Comparison of ENCODE assay signal across 8 cellular contexts in genomic region chr12:93571854-93572711, GRCh38. TPM values are rescaled to one million over a fixed set of nuclear protein-coding genes. Genes with fewer than 3 reads are reported as not detected.
A peak's percentile ranks its signal among the peaks of the same experiment; 100 is the strongest.
DNase-seq lines count a peak whose midpoint lies in the region; ATAC-seq, FAIRE-seq and TF ChIP-seq lines count a peak whose summit lies in the region.

A gene with protein sequence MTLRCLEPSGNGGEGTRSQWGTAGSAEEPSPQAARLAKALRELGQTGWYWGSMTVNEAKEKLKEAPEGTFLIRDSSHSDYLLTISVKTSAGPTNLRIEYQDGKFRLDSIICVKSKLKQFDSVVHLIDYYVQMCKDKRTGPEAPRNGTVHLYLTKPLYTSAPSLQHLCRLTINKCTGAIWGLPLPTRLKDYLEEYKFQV (plus strand): TSS chr12:93572675. CDS start chr12:93572898, 223 bp downstream.

- no peak for TF ChIP-seq RAD21 in HepG2 (CRISPR knock-in tag; IDR thresholded peaks at IDR 0.05)

- H3K27me3 ChIP-seq in HepG2 (ENCODE audit: control insufficient read depth in 1 of 2, insufficient read depth in 2 of 2, low read length in 2 of 2): peaks cover 3 to 24% of the 10 kb centered on the region in 2 experiments; a peak in 4 of 5 replicates

- no peaks in the 10 kb centered on the region for H3K9me3 ChIP-seq in ES-I3 (ENCODE audit: control insufficient read depth, insufficient read depth, low read length)
- no peaks in the 10 kb centered on the region for H3K9me3 ChIP-seq in HepG2 (ENCODE audit: low read length)

- no peak for FAIRE-seq in HepG2 (lab: Jason Lieb, UNC)

- H3K4me2 ChIP-seq in HepG2 (ENCODE audit: low read depth, low read length): peak within 1 kb of the TSS; percentile 97

- H3K79me2 ChIP-seq in HepG2 (ENCODE audit: insufficient read depth, low read length): no peaks in the 10 kb centered on the region

- H3K4me3 ChIP-seq in HepG2 (replicated peaks in 1 of 3; ENCODE audit: insufficient read depth in 1 of 3, low read depth in 2 of 3, low read length in 3 of 3): peak within 1 kb of the TSS; percentile 64 to 81 (median 71); a peak in 3 of 6 replicates

- intact Hi-C loops in HepG2 (cut with micrococcal nuclease; ENCODE audit: unreplicated experiment): loop anchor here (2.0 kb wide), 1 partner anchor 91 kb away; no protein-coding TSS in a partner anchor

- TF ChIP-seq EP300 in HepG2 (IDR thresholded peaks at IDR 0.05; ENCODE audit: low read depth in 2 of 2, low read length in 2 of 2) (no peak), HepG2 (CRISPR knock-in tag; IDR thresholded peaks at IDR 0.05; ENCODE audit: borderline replicate concordance) (no peak)

- 54% methylated on average over 27 of the region's 71 CpGs for WGBS in HepG2 (ENCODE audit: low lambda C conversion rate)

- CTCF ChIA-PET in HepG2 (lab: Yijun Ruan, JAX; ENCODE audit: low intra/inter-chr PET ratio, low total read pairs): no interaction called here

- in situ Hi-C loops in HepG2 (cut with HindIII; ENCODE audit: extremely low pct_ligation_motif_present, low pct_unique_long_range_greater_than_20kb): loop anchor here (5.0 kb wide), 2 partner anchors 170 to 530 kb away; no protein-coding TSS in a partner anchor

- H3K4me1 ChIP-seq in ES-I3 (ENCODE audit: insufficient read depth, low read length) (peaks cover 15% of the 10 kb centered on the region), HepG2 (ENCODE audit: insufficient read depth, low read length) (peaks cover 18% of the 10 kb centered on the region)

- no TSS peak for BruUV-seq in HepG2 (replicated peaks; lab: Mats Ljungman, UMichigan)

- no peak within 1 kb of the TSS for H2AFZ ChIP-seq in HepG2 (ENCODE audit: low read length)

- peak within 1 kb of the TSS; percentile 82 for H3K9ac ChIP-seq in ES-I3 (ENCODE audit: low read depth, low read length)
- no peak within 1 kb of the TSS; the same call in 1 of the 2 replicates for H3K9ac ChIP-seq in HepG2 (ENCODE audit: insufficient read depth, low read depth, low read length)

- POLR2A ChIA-PET in HepG2 (lab: Yijun Ruan, JAX): no interaction called here

- no peak for TF ChIP-seq POLR2A in HepG2 (IDR thresholded peaks at IDR 0.05; ENCODE audit: insufficient read depth in 1 of 2, low read depth in 2 of 2, low read length in 2 of 2)

- peaks cover 10% of the 10 kb centered on the region for H3K36me3 ChIP-seq in ES-I3 (ENCODE audit: insufficient read depth, low read length)
- H3K36me3 ChIP-seq in HepG2 (replicated peaks in 1 of 2; ENCODE audit: control insufficient read depth in 1 of 2, insufficient read depth in 2 of 2, low read length in 2 of 2): no peaks in the 10 kb centered on the region

- peak within 1 kb of the TSS; percentile 19 for H3K27ac ChIP-seq in cingulate gyrus (ENCODE audit: low read depth, low read length)
- no peak within 1 kb of the TSS for H3K27ac ChIP-seq in HepG2 (ENCODE audit: extremely low read length, insufficient read depth, low read length)

- ATAC-seq in HG03439 (IDR thresholded peaks at IDR 0.05; ENCODE audit: unreplicated experiment) (peak; percentile 8), HepG2 (peak; percentile 17), esophagus mucosa (no peak), HG03469 (IDR thresholded peaks at IDR 0.05; ENCODE audit: unreplicated experiment) (no peak)

- DNase-seq in T-helper 9 cell (peak; percentile 32), HepG2 (ENCODE audit: low spot score) (no peak)
- DNase-seq in stimulated activated CD8-positive, alpha-beta memory T cell treated with anti-CD3 and anti-CD28 coated beads, Interleukin-4, amount 100 ng/mL, for 48 hours: peak; percentile 42

- no peaks in the 10 kb centered on the region for H4K20me1 ChIP-seq in HepG2 (ENCODE audit: insufficient read depth, low read length)

- no peak for TF ChIP-seq CTCF in HepG2 (CRISPR knock-in tag; IDR thresholded peaks at IDR 0.05)

TF ChIP-seq in HepG2, 621 proteins besides CTCF, POLR2A, EP300 and RAD21 (continues in another document):
- TF ChIP-seq, protein P1, sequence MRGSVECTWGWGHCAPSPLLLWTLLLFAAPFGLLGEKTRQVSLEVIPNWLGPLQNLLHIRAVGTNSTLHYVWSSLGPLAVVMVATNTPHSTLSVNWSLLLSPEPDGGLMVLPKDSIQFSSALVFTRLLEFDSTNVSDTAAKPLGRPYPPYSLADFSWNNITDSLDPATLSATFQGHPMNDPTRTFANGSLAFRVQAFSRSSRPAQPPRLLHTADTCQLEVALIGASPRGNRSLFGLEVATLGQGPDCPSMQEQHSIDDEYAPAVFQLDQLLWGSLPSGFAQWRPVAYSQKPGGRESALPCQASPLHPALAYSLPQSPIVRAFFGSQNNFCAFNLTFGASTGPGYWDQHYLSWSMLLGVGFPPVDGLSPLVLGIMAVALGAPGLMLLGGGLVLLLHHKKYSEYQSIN (CRISPR knock-in tag; IDR thresholded peaks at IDR 0.05; ENCODE audit: borderline replicate concordance): no peak
- TF ChIP-seq STAG1 (CRISPR knock-in tag; IDR thresholded peaks at IDR 0.05): no peak
- no peak for TF ChIP-seq SATB2 (CRISPR knock-in tag; IDR thresholded peaks at IDR 0.05)
- TF ChIP-seq, protein P2, sequence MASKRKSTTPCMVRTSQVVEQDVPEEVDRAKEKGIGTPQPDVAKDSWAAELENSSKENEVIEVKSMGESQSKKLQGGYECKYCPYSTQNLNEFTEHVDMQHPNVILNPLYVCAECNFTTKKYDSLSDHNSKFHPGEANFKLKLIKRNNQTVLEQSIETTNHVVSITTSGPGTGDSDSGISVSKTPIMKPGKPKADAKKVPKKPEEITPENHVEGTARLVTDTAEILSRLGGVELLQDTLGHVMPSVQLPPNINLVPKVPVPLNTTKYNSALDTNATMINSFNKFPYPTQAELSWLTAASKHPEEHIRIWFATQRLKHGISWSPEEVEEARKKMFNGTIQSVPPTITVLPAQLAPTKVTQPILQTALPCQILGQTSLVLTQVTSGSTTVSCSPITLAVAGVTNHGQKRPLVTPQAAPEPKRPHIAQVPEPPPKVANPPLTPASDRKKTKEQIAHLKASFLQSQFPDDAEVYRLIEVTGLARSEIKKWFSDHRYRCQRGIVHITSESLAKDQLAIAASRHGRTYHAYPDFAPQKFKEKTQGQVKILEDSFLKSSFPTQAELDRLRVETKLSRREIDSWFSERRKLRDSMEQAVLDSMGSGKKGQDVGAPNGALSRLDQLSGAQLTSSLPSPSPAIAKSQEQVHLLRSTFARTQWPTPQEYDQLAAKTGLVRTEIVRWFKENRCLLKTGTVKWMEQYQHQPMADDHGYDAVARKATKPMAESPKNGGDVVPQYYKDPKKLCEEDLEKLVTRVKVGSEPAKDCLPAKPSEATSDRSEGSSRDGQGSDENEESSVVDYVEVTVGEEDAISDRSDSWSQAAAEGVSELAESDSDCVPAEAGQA (IDR thresholded peaks at IDR 0.05; ENCODE audit: low read depth): no peak
- TF ChIP-seq, protein P2 (CRISPR knock-in tag; IDR thresholded peaks at IDR 0.05; ENCODE audit: borderline replicate concordance): no peak
- TF ChIP-seq IRF9 (CRISPR knock-in tag; IDR thresholded peaks at IDR 0.05; ENCODE audit: borderline replicate concordance): no peak

RNA-seq across cellular contexts. Expression of the gene that starts here (rescaled TPM):
- total RNA-seq in HepG2 (2016; rRNA removed; fragmentation: Illumina TruSeq; extraction: Trizol): 1.5 and 2.4 TPM in 2 replicates
- total RNA-seq in HepG2 (2016; cell fraction: cytosol; rRNA removed; fragmentation: Illumina TruSeq; extraction: Trizol; ENCODE audit: low read depth): 0.53 and 0.61 TPM in 2 replicates
- total RNA-seq in HepG2 (2016; cell fraction: insoluble cytoplasmic fraction; rRNA removed; fragmentation: Illumina TruSeq; extraction: Trizol): 1.4 and 1.9 TPM in 2 replicates
- total RNA-seq in HepG2 (2016; cell fraction: membrane; rRNA removed; fragmentation: Illumina TruSeq; extraction: Trizol): 1.4 and 2.1 TPM in 2 replicates
- total RNA-seq in HepG2 (2016; cell fraction: nucleus; rRNA removed; fragmentation: Illumina TruSeq; extraction: Trizol): 3.1 and 4.0 TPM in 2 replicates
- polyA plus RNA-seq in HepG2 (2011; rRNA removed): 0.62 and 0.89 TPM in 2 replicates
- polyA plus RNA-seq in HepG2 (2011; cell fraction: cytosol; rRNA removed): 0.51 and 0.54 TPM in 2 replicates
- polyA plus RNA-seq in HepG2 (2011; cell fraction: nucleus; rRNA removed): 1.6 and 1.9 TPM in 2 replicates
- polyA plus RNA-seq in HepG2 (2012): 0.39 and 0.57 TPM in 2 replicates
- polyA plus RNA-seq in HepG2 (2016; cell fraction: cytosol; fragmentation: Illumina TruSeq; extraction: Trizol; ENCODE audit: low read depth): 0.50 and 0.75 TPM in 2 replicates
- 2.4 and 2.5 TPM in 2 replicates for polyA plus RNA-seq in HepG2 (2016; cell fraction: insoluble cytoplasmic fraction; fragmentation: Illumina TruSeq; extraction: Trizol; ENCODE audit: low read depth)
- 2.0 and 2.7 TPM in 2 replicates for polyA plus RNA-seq in HepG2 (2016; cell fraction: membrane; fragmentation: Illumina TruSeq; extraction: Trizol; ENCODE audit: low read depth)
- polyA plus RNA-seq in HepG2 (2016; cell fraction: nucleus; fragmentation: Illumina TruSeq; extraction: Trizol; ENCODE audit: insufficient read depth, low read depth): 4.5 and 5.6 TPM in 2 replicates
- polyA minus RNA-seq in HepG2 (2011; rRNA and poly(A)+ RNA removed; ENCODE audit: low replicate concordance): 0.60 and 0.96 TPM in 2 replicates
- 1.2 TPM in 1 of 2 replicates, not detected in the other for polyA minus RNA-seq in HepG2 (2011; cell fraction: cytosol; rRNA and poly(A)+ RNA removed)
- 1.8 and 1.9 TPM in 2 replicates for polyA minus RNA-seq in HepG2 (2011; cell fraction: nucleus; rRNA and poly(A)+ RNA removed)
- 5.8 TPM for total RNA-seq in esophagus mucosa

Comparison
In these comparisons a context has a peak if more than half of its experiments do, and no peak if none do; other contexts are left out.
1. ATAC-seq: peak in HG03439 (single experiment) and HepG2 (single experiment); none in esophagus mucosa (single experiment) and HG03469 (single experiment).